In genomic region chr15:77023576-77024272, GRCh38 we compare ENCODE assay signal across 1 cellular context.
TF ChIP-seq lines count a peak whose summit lies in the region.

No MANE protein-coding gene starts in this region.

TF ChIP-seq in HCT116, 20 proteins besides CTCF, POLR2A, EP300 and RAD21 (continued from another document):
- no peak for TF ChIP-seq TCF7L2 (IDR thresholded peaks at IDR 0.05; ENCODE audit: borderline replicate concordance, extremely low read depth, insufficient read depth, insufficient read length)
- TF ChIP-seq EZH2 (IDR thresholded peaks at IDR 0.05): no peak
